In genomic region chr12:108646597-108647190, GRCh38 we compare ENCODE assay signal across 13 cellular contexts. TPM values are rescaled to one million over a fixed set of nuclear protein-coding genes. Genes with fewer than 3 reads are reported as not detected.
DNase-seq lines count a peak whose midpoint lies in the region; ATAC-seq, FAIRE-seq and TF ChIP-seq lines count a peak whose summit lies in the region.
"Had no signal": no experiment of that assay in that cellular context is flagged by ENCODE, and none has a peak within 500 bp of the region (broad histone marks: within the 10 kb centered on the region; RNA-seq: fewer than 3 reads in every experiment).

No MANE protein-coding gene starts in this region.

- H3K27ac Mint-ChIP-seq in Caco-2 (ENCODE audit: unreplicated experiment) = no peak overlapping the region
- peak overlapping the region; percentile 10 for H3K27ac Mint-ChIP-seq in neural crest cell (ENCODE audit: unreplicated experiment)
- H3K27ac Mint-ChIP-seq: GM23338 had no signal

- no peaks in the 10 kb centered on the region for H3K9me3 ChIP-seq in Caco-2
- peaks cover 3% of the 10 kb centered on the region; the same call in 1 of the 2 replicates for H3K9me3 ChIP-seq in SJSA1 (replicated peaks)
- no peaks in the 10 kb centered on the region for H3K9me3 ChIP-seq in effector memory CD4-positive, alpha-beta T cell (ENCODE audit: control insufficient read depth, low read length)
- H3K9me3 ChIP-seq: gastrocnemius medialis had no signal

- POLR2A ChIA-PET in Caco-2 (lab: Charles Lee) = no interaction called here

- H3K4me3 ChIP-seq in Caco-2 (ENCODE audit: low read depth, low read length) (no peak overlapping the region), SJSA1 (no peak overlapping the region)
- H3K4me3 ChIP-seq in effector memory CD4-positive, alpha-beta T cell (ENCODE audit: insufficient read depth, low read depth, low read length, poor library complexity, severe bottlenecking) = peak overlapping the region; percentile 1
- H3K4me3 ChIP-seq: gastrocnemius medialis, GM23338 had no signal

- no peak for FAIRE-seq in D721Med (lab: Jason Lieb, UNC)

- no peak overlapping the region for H3K4me3 Mint-ChIP-seq in Caco-2 (ENCODE audit: unreplicated experiment)
- H3K4me3 Mint-ChIP-seq in neural crest cell = no peak overlapping the region
- H3K4me3 Mint-ChIP-seq: GM23338 had no signal

- H3K36me3 ChIP-seq in Caco-2 (ENCODE audit: control insufficient read depth, insufficient read depth, low read length) = peaks cover 1% of the 10 kb centered on the region
- no peaks in the 10 kb centered on the region for H3K36me3 ChIP-seq in SJSA1
- no peaks in the 10 kb centered on the region for H3K36me3 ChIP-seq in effector memory CD4-positive, alpha-beta T cell (ENCODE audit: control insufficient read depth, insufficient read depth, low read length)

- H3K27me3 Mint-ChIP-seq in Caco-2 (ENCODE audit: insufficient read depth, unreplicated experiment) = no peaks in the 10 kb centered on the region
- no peaks in the 10 kb centered on the region for H3K27me3 Mint-ChIP-seq in neural crest cell (ENCODE audit: low read depth)

- no peaks in the 10 kb centered on the region for H3K27me3 ChIP-seq in Caco-2 (replicated peaks; ENCODE audit: control insufficient read depth, insufficient read depth, low read length)
- peaks cover 66% of the 10 kb centered on the region for H3K27me3 ChIP-seq in SJSA1 (replicated peaks)
- H3K27me3 ChIP-seq in effector memory CD4-positive, alpha-beta T cell (replicated peaks; ENCODE audit: control insufficient read depth, insufficient read depth, low read length, poor library complexity, severe bottlenecking) = no peaks in the 10 kb centered on the region
- H3K27me3 ChIP-seq: gastrocnemius medialis had no signal

- H3K27ac ChIP-seq in SJSA1 = no peak overlapping the region
- no peak overlapping the region for H3K27ac ChIP-seq in effector memory CD4-positive, alpha-beta T cell (ENCODE audit: insufficient read depth, low read length, poor library complexity, severe bottlenecking)
- H3K27ac ChIP-seq: gastrocnemius medialis had no signal

- H3K4me1 Mint-ChIP-seq in Caco-2 (ENCODE audit: low read depth, unreplicated experiment) = peaks cover 7% of the 10 kb centered on the region
- H3K4me1 Mint-ChIP-seq in neural crest cell = peaks cover 10% of the 10 kb centered on the region

- TSS peak; percentile 28 for BruUV-seq in Caco-2 (replicated peaks; lab: Mats Ljungman, UMichigan)

- H3K9me3 Mint-ChIP-seq in Caco-2 (ENCODE audit: unreplicated experiment) (no peaks in the 10 kb centered on the region), neural crest cell (no peaks in the 10 kb centered on the region)
- H3K9me3 Mint-ChIP-seq: GM23338 had no signal

- H3K36me3 Mint-ChIP-seq in Caco-2 (ENCODE audit: insufficient read depth, unreplicated experiment) (peaks cover 83% of the 10 kb centered on the region), neural crest cell (ENCODE audit: low read depth) (peaks cover 12% of the 10 kb centered on the region)

- TF ChIP-seq CTCF in Caco-2 (IDR thresholded peaks at IDR 0.05; ENCODE audit: insufficient read depth in 1 of 2, low read depth in 1 of 2, low read length in 1 of 2, severe bottlenecking in 1 of 2, unreplicated experiment in 1 of 2) = no peak
- no peak for TF ChIP-seq CTCF in neural crest cell (conservative IDR thresholded peaks at IDR 0.05)
- TF ChIP-seq CTCF in D721Med (IDR thresholded peaks at IDR 0.05; ENCODE audit: insufficient read depth, missing control alignments) = no peak

- CTCF ChIA-PET in Caco-2 (lab: Charles Lee) = interaction anchor here (1.4 kb wide), 1 partner anchor 74 kb away, joined by 3 read pairs; no protein-coding TSS in a partner anchor

- ATAC-seq in HG03045 (IDR thresholded peaks at IDR 0.05; ENCODE audit: unreplicated experiment) (no peak), HG02678 (IDR thresholded peaks at IDR 0.05; ENCODE audit: unreplicated experiment) (no peak)
- ATAC-seq: gastrocnemius medialis had no signal

- H3K4me1 ChIP-seq in Caco-2 (no peaks in the 10 kb centered on the region), SJSA1 (replicated peaks) (peaks cover 46% of the 10 kb centered on the region)
- H3K4me1 ChIP-seq in effector memory CD4-positive, alpha-beta T cell (ENCODE audit: control insufficient read depth, insufficient read depth, low read length, poor library complexity, severe bottlenecking) = peaks cover 12% of the 10 kb centered on the region

- DNase-seq in Caco-2 (no peak), SJSA1 (ENCODE audit: low read depth in 1 of 2, low spot score in 2 of 2) (peak; percentile 91 to 92), neural crest cell (ENCODE audit: low read depth, low spot score) (no peak), D721Med (ENCODE audit: insufficient read length, low spot score) (no peak)
- no peak for DNase-seq in effector memory CD4-positive, alpha-beta T cell
- DNase-seq: DMS 273 treated with DMSO at 0.1 percent for 48 hours; NCI-H1436; NCI-H526 treated with DMSO at 0.1 percent for 48 hours; stimulated activated CD4-positive, alpha-beta T cell treated with anti-CD3 and anti-CD28 coated beads, Interleukin-1b, Interleukin-23, amount 100 ng/mL, for 48 hours had no signal

- intact Hi-C loops in Caco-2 (cut with micrococcal nuclease; ENCODE audit: unreplicated experiment) = no loop called here

RNA-seq across cellular contexts. Expression of gene SELPLG, which starts 13.0 kb away (rescaled TPM):
- 0.23 and 0.44 TPM in 2 replicates for total RNA-seq in Caco-2 (2022)
- 2.1 and 2.9 TPM in 2 replicates for total RNA-seq in SJSA1 (2014; rRNA removed; shearing (Covaris generic))
- total RNA-seq in neural crest cell = 0.39 and 0.51 TPM in 2 replicates

RNA-seq across cellular contexts. Expression of gene TMEM119, which starts 48.8 kb away (rescaled TPM):
- total RNA-seq in Caco-2 (2022) = not detected in 2 replicates
- total RNA-seq in SJSA1 (2014; rRNA removed; shearing (Covaris generic)) = 225 and 311 TPM in 2 replicates
- total RNA-seq in neural crest cell = 0.72 and 1.0 TPM in 2 replicates

Comparison
In these comparisons a context has a peak if more than half of its experiments do, and no peak if none do; other contexts are left out.
1. DNase-seq: peak in SJSA1 (2 of 2); none in Caco-2 (0 of 2), effector memory CD4-positive, alpha-beta T cell (0 of 3), neural crest cell (single experiment) and D721Med (single experiment).
2. RNA of gene TMEM119, which starts 48.8 kb away (total RNA-seq): 225 to 311 TPM in SJSA1; 0.72 to 1.0 TPM in neural crest cell and not detected in Caco-2; every median in the first group is over 100 times any median in the second.